Comparison of ENCODE assay signal across 9 cellular contexts in the genomic region with DNA sequence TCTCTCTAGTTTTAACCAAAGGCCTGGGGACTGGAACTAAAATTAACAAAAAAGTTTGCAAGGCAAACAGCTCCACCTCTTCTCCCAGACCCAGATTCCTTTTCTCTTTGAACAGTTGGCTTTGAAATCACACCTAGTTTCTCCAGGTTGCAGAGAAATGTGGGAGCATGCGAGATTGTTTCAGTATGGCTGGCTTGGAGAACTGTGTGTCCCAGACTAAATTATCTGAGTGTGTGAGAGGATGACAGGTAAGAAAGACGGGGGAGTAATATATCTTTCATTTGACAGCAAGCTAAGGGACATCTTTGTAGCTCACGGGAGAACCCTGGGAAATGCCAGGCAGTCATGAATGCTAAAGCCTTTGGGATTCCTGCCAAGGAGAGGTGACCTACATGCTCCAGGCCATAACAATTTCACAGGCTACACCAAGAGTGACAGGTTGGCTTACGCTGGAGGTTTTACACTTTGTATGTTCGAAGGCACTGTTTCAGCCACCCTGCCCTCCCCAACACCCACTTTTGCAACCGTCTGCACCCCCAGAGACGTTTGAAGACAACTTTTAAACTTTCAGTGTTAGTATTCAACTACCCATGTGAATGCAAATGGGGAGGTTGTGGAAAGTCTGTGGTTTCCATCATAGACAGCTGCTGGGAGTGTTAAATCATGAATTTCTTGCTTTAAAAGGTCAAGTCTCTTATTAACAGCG.
DNase-seq lines count a peak whose midpoint lies in the region; ATAC-seq and TF ChIP-seq lines count a peak whose summit lies in the region.
"Had no signal": no experiment of that assay in that cellular context is flagged by ENCODE, and none has a peak within 500 bp of the region (broad histone marks: within the 10 kb centered on the region; RNA-seq: fewer than 3 reads in every experiment).

No MANE protein-coding gene starts in this region.

- no peaks in the 10 kb centered on the region for H3K9me2 ChIP-seq in GM23248 (ENCODE audit: insufficient read depth)

- no peak overlapping the region for H3K4ac ChIP-seq in trophoblast cell (ENCODE audit: low read depth, low read length)

- H3K4me1 ChIP-seq in GM23248 (ENCODE audit: insufficient read depth), result 0 out of 2 replicates have a peak, but pooled peaks cover 3% of the 10 kb centered on the region
- H3K4me1 ChIP-seq in trophoblast cell (ENCODE audit: control insufficient read depth in 1 of 2, insufficient read depth in 2 of 2, low read length in 2 of 2), result no peaks in the 10 kb centered on the region
- no peaks in the 10 kb centered on the region for H3K4me1 ChIP-seq in spleen
- H3K4me1 ChIP-seq in prostate gland (replicated peaks), result no peaks in the 10 kb centered on the region

- no peak overlapping the region for H2BK120ac ChIP-seq in trophoblast cell (ENCODE audit: insufficient read depth, low read length, poor library complexity)

- H4K12ac ChIP-seq in trophoblast cell (ENCODE audit: low read depth, low read length), result no peak overlapping the region

- WGBS in GM23248 (ENCODE audit: low coverage in 1 of 2, low lambda C conversion rate in 2 of 2, missing lambda C conversion rate in 2 of 2), 2 experiments, result 53 to 61% methylated on average over 8 of the region's 8 CpGs
- WGBS in trophoblast cell (ENCODE audit: extremely low coverage, insufficient coverage, insufficient read length), result no CpG with 5 or more reads among the region's 8 CpGs
- 56 to 73% (median 64%) methylated on average over 8 of the region's 8 CpGs for WGBS in spleen, 5 donors
- 41% methylated on average over 8 of the region's 8 CpGs for WGBS in prostate gland

- H3K4me2 ChIP-seq in GM23248 (ENCODE audit: unreplicated experiment) (no peak overlapping the region), trophoblast cell (ENCODE audit: low read length) (no peak overlapping the region)

- H3K36me3 ChIP-seq in GM23248 (ENCODE audit: low read depth) (no peaks in the 10 kb centered on the region), trophoblast cell (ENCODE audit: control insufficient read depth in 1 of 2, insufficient read depth in 2 of 2, low read length in 2 of 2) (no peaks in the 10 kb centered on the region), spleen (no peaks in the 10 kb centered on the region), prostate gland (no peaks in the 10 kb centered on the region), H7 (replicated peaks; ENCODE audit: control insufficient read depth, insufficient read depth, low read length) (no peaks in the 10 kb centered on the region)
- H3K36me3 ChIP-seq: neutrophil had no signal

- H3K27me3 ChIP-seq in GM23248 (replicated peaks; ENCODE audit: insufficient read depth) (no peaks in the 10 kb centered on the region), trophoblast cell (ENCODE audit: insufficient read depth, low read length) (no peaks in the 10 kb centered on the region), spleen (replicated peaks in 1 of 7) (no peaks in the 10 kb centered on the region), prostate gland (replicated peaks; ENCODE audit: insufficient read depth) (no peaks in the 10 kb centered on the region), H7 (ENCODE audit: control insufficient read depth, insufficient read depth, low read length) (no peaks in the 10 kb centered on the region)
- H3K27me3 ChIP-seq: neutrophil had no signal

- H4K20me1 ChIP-seq in GM23248 (ENCODE audit: insufficient read depth), result no peaks in the 10 kb centered on the region

- H3K4me3 ChIP-seq in GM23248, result no peak overlapping the region
- no peak overlapping the region for H3K4me3 ChIP-seq in trophoblast cell (ENCODE audit: low read depth, low read length)
- no peak overlapping the region for H3K4me3 ChIP-seq in spleen
- no peak overlapping the region for H3K4me3 ChIP-seq in prostate gland
- H3K4me3 ChIP-seq in H7 (ENCODE audit: insufficient read depth, low read depth, low read length), result no peak overlapping the region

- H2AK5ac ChIP-seq in trophoblast cell (ENCODE audit: low read length), result no peak overlapping the region

- no peak overlapping the region for H4K91ac ChIP-seq in trophoblast cell (ENCODE audit: low read depth, low read length)

- H3K14ac ChIP-seq in trophoblast cell (ENCODE audit: low read length), result no peak overlapping the region

- H3K9ac ChIP-seq in GM23248 (no peak overlapping the region), trophoblast cell (ENCODE audit: low read length) (no peak overlapping the region)

- H3K27ac ChIP-seq in GM23248 (no peak overlapping the region), trophoblast cell (ENCODE audit: low read depth, low read length) (no peak overlapping the region), spleen (no peak overlapping the region), prostate gland (no peak overlapping the region)
- H3K27ac ChIP-seq: neutrophil had no signal

- no peak overlapping the region for H3K18ac ChIP-seq in trophoblast cell (ENCODE audit: low read length)

- H2AFZ ChIP-seq in GM23248, result peak overlapping the region; percentile 45; the same call in 1 of the 2 replicates
- H2AFZ ChIP-seq in trophoblast cell (ENCODE audit: insufficient read depth, low read length, poor library complexity), result no peak overlapping the region

- H3K79me1 ChIP-seq in trophoblast cell (ENCODE audit: low read length), result no peaks in the 10 kb centered on the region

- H2BK5ac ChIP-seq in trophoblast cell (ENCODE audit: low read depth, low read length, poor library complexity), result no peak overlapping the region

- H3K9me3 ChIP-seq in GM23248 (ENCODE audit: low read depth) (no peaks in the 10 kb centered on the region), trophoblast cell (ENCODE audit: insufficient read depth, low read depth, low read length) (peaks cover 3% of the 10 kb centered on the region), spleen (no peaks in the 10 kb centered on the region), prostate gland (no peaks in the 10 kb centered on the region)
- H3K9me3 ChIP-seq: neutrophil had no signal

- TF ChIP-seq POLR2A in spleen (IDR thresholded peaks at IDR 0.05) (no peak), prostate gland (IDR thresholded peaks at IDR 0.05) (no peak)

- H3F3A ChIP-seq in GM23248 (ENCODE audit: insufficient read depth), result no peaks in the 10 kb centered on the region

- H4K8ac ChIP-seq in trophoblast cell (ENCODE audit: low read depth, low read length), result no peak overlapping the region

- no peak for DNase-seq in GM23248
- no peak for DNase-seq in trophoblast cell
- DNase-seq in spleen, result no peak
- DNase-seq in prostate gland (ENCODE audit: low spot score), result no peak
- no peak for DNase-seq in H7
- DNase-seq: MM.1S had no signal

- no peak for TF ChIP-seq CTCF in spleen (IDR thresholded peaks at IDR 0.05 in 8 of 11, conservative IDR thresholded peaks at IDR 0.05 in 3 of 11)
- TF ChIP-seq CTCF in prostate gland (IDR thresholded peaks at IDR 0.05), result no peak

- H3K79me2 ChIP-seq in GM23248 (ENCODE audit: insufficient read depth), result no peaks in the 10 kb centered on the region
- no peaks in the 10 kb centered on the region for H3K79me2 ChIP-seq in trophoblast cell (ENCODE audit: control insufficient read depth, insufficient read depth, low read length, poor library complexity)

- in situ Hi-C loops in GM23248 (cut with MboI), result no loop called here

- intact Hi-C loops in spleen (cut with DNase I; ENCODE audit: low total_unique reads) (no loop called here), prostate gland (cut with DNase I) (no loop called here)

- ATAC-seq in GM19023 (IDR thresholded peaks at IDR 0.05; ENCODE audit: unreplicated experiment) (peak; percentile 84), HG03439 (IDR thresholded peaks at IDR 0.05; ENCODE audit: unreplicated experiment) (peak; percentile 76)

- no peak overlapping the region for H2BK12ac ChIP-seq in trophoblast cell (ENCODE audit: low read length)

- peak overlapping the region; percentile 35 for H3K23ac ChIP-seq in trophoblast cell (ENCODE audit: low read length)
